12 cellular contexts compared by ENCODE assay signal in genomic region chr15:51924146-51925068, GRCh38. TPM values are rescaled to one million over a fixed set of nuclear protein-coding genes. Genes with fewer than 3 reads are reported as not detected.
DNase-seq lines count a peak whose midpoint lies in the region; ATAC-seq and TF ChIP-seq lines count a peak whose summit lies in the region.
"Had no signal": no experiment of that assay in that cellular context is flagged by ENCODE, and none has a peak within 500 bp of the region (broad histone marks: within the 10 kb centered on the region; RNA-seq: fewer than 3 reads in every experiment).

No MANE protein-coding gene starts in this region.

- peak overlapping the region; percentile 13 for H3K27ac Mint-ChIP-seq in neural crest cell (ENCODE audit: unreplicated experiment)
- H3K27ac Mint-ChIP-seq in effector memory CD8-positive, alpha-beta T cell, result peak overlapping the region in 1 of 2 donors; percentile 7
- H3K27ac Mint-ChIP-seq: activated CD8-positive, alpha-beta T cell treated with anti-CD3 and anti-CD28 coated beads for 36 hours had no signal

- DNase-seq in NCI-H146 treated with DMSO at 0.1 percent for 48 hours (lab: John Stamatoyannopoulos, UW; ENCODE audit: unreplicated experiment) (peak; percentile 4), globus pallidus (ENCODE audit: low spot score) (peak; percentile 25), neural crest cell (ENCODE audit: low read depth, low spot score) (peak; percentile 8), MV-4-11 (lab: John Stamatoyannopoulos, UW) (no peak)
- DNase-seq in effector memory CD8-positive, alpha-beta T cell, result no peak
- DNase-seq: activated CD8-positive, alpha-beta T cell treated with anti-CD3 and anti-CD28 coated beads for 36 hours; CD4-positive, CD25-positive, alpha-beta regulatory T cell; NCI-H187 had no signal

- H3K36me3 Mint-ChIP-seq in neural crest cell (ENCODE audit: low read depth), result peaks cover 4% of the 10 kb centered on the region
- H3K36me3 Mint-ChIP-seq in effector memory CD8-positive, alpha-beta T cell (ENCODE audit: insufficient read depth), result peaks cover 38% of the 10 kb centered on the region

- peaks cover 13% of the 10 kb centered on the region for H3K4me1 Mint-ChIP-seq in neural crest cell
- H3K4me1 Mint-ChIP-seq in effector memory CD8-positive, alpha-beta T cell (ENCODE audit: low read depth in 2 of 2), result peaks cover 0 to 2% of the 10 kb centered on the region in 2 donors
- H3K4me1 Mint-ChIP-seq: nephron had no signal

- no peaks in the 10 kb centered on the region for H3K9me3 Mint-ChIP-seq in neural crest cell
- H3K9me3 Mint-ChIP-seq in effector memory CD8-positive, alpha-beta T cell, result no peaks in the 10 kb centered on the region
- H3K9me3 Mint-ChIP-seq: activated CD8-positive, alpha-beta T cell treated with anti-CD3 and anti-CD28 coated beads for 36 hours; CD4-positive, CD25-positive, alpha-beta regulatory T cell; nephron had no signal

- H3K4me3 Mint-ChIP-seq in neural crest cell, result no peak overlapping the region
- H3K4me3 Mint-ChIP-seq in effector memory CD8-positive, alpha-beta T cell, result no peak overlapping the region
- H3K4me3 Mint-ChIP-seq: activated CD8-positive, alpha-beta T cell treated with anti-CD3 and anti-CD28 coated beads for 36 hours; CD4-positive, CD25-positive, alpha-beta regulatory T cell; nephron had no signal

- no peaks in the 10 kb centered on the region for H3K27me3 Mint-ChIP-seq in neural crest cell (ENCODE audit: low read depth)
- H3K27me3 Mint-ChIP-seq in effector memory CD8-positive, alpha-beta T cell, result no peaks in the 10 kb centered on the region
- H3K27me3 Mint-ChIP-seq: activated CD8-positive, alpha-beta T cell treated with anti-CD3 and anti-CD28 coated beads for 36 hours; CD4-positive, CD25-positive, alpha-beta regulatory T cell had no signal

- ATAC-seq in effector memory CD8-positive, alpha-beta T cell (replicated peaks), result no peak
- ATAC-seq in HG02571 (IDR thresholded peaks at IDR 0.05; ENCODE audit: unreplicated experiment), result no peak
- no peak for ATAC-seq in HG02642 (IDR thresholded peaks at IDR 0.05; ENCODE audit: poor library complexity, unreplicated experiment)
- ATAC-seq: activated CD8-positive, alpha-beta T cell treated with anti-CD3 and anti-CD28 coated beads for 36 hours had no signal

- H3K27ac ChIP-seq in C4-2B, result peak overlapping the region; percentile 87

- no peak for TF ChIP-seq CTCF in C4-2B (conservative IDR thresholded peaks at IDR 0.05)
- TF ChIP-seq CTCF in neural crest cell (conservative IDR thresholded peaks at IDR 0.05), result no peak

RNA-seq across cellular contexts. Expression of gene LEO1, which starts 47.2 kb away (rescaled TPM):
- total RNA-seq in neural crest cell, result 32.7 and 34.1 TPM in 2 replicates

Comparison
In these comparisons a context has a peak if more than half of its experiments do, and no peak if none do; other contexts are left out.
1. DNase-seq: peak in NCI-H146 treated with DMSO at 0.1 percent for 48 hours (single experiment), globus pallidus (single experiment) and neural crest cell (single experiment); none in effector memory CD8-positive, alpha-beta T cell (0 of 3) and MV-4-11 (single experiment).